ENCODE assay signal across 1 cellular context in genomic region chr4:44638091-44638490, GRCh38.
TF ChIP-seq lines count a peak whose summit lies in the region.

No MANE protein-coding gene starts in this region.

TF ChIP-seq in GM23338, 12 proteins besides CTCF, POLR2A, EP300 and RAD21 (continued from another document):
- TF ChIP-seq NANOG (IDR thresholded peaks at IDR 0.05; ENCODE audit: borderline replicate concordance) (no peak), REST (IDR thresholded peaks at IDR 0.05; ENCODE audit: unreplicated experiment) (no peak), ZNF331 (CRISPR knock-in tag; IDR thresholded peaks at IDR 0.05; ENCODE audit: low read depth) (no peak), EZH2phosphoT487 (IDR thresholded peaks at IDR 0.05; ENCODE audit: unreplicated experiment) (no peak), STAT1 (IDR thresholded peaks at IDR 0.05; ENCODE audit: unreplicated experiment) (no peak), JUNB (IDR thresholded peaks at IDR 0.05; ENCODE audit: unreplicated experiment) (no peak), ZNF114 (CRISPR knock-in tag; IDR thresholded peaks at IDR 0.05) (no peak), EZH2 (IDR thresholded peaks at IDR 0.05; ENCODE audit: low read depth, unreplicated experiment) (no peak), CREB1 (CRISPR knock-in tag; IDR thresholded peaks at IDR 0.05; ENCODE audit: low read depth) (no peak), POLR2AphosphoS5 (IDR thresholded peaks at IDR 0.05; ENCODE audit: low read depth) (no peak)
